In genomic region chr3:165519687-165520086, GRCh38 we compare ENCODE assay signal across 28 cellular contexts.
"Had no signal": no experiment of that assay in that cellular context is flagged by ENCODE, and none has a peak within 500 bp of the region (broad histone marks: within the 10 kb centered on the region; RNA-seq: fewer than 3 reads in every experiment).

No MANE protein-coding gene starts in this region.

- H3K4me3 Mint-ChIP-seq: dendritic cell treated with granulocyte-macrophage colony-stimulating factor and Interleukin-4, amounts not matched to agents 40 ng/mL and 50 ng/mL, for 4 days; effector memory CD8-positive, alpha-beta T cell; endodermal cell had no signal

- H3K27me3 Mint-ChIP-seq: dendritic cell treated with granulocyte-macrophage colony-stimulating factor and Interleukin-4, amounts not matched to agents 40 ng/mL and 50 ng/mL, for 4 days; effector memory CD8-positive, alpha-beta T cell had no signal

- ATAC-seq: effector memory CD8-positive, alpha-beta T cell; esophagus mucosa; foreskin keratinocyte; gastrocnemius medialis; gastroesophageal sphincter; heart left ventricle; heart right ventricle had no signal

- H3K27ac ChIP-seq: colonic mucosa, coronary artery, dorsolateral prefrontal cortex, epithelial cell of prostate, esophagus muscularis mucosa, esophagus squamous epithelium, foreskin keratinocyte, gastrocnemius medialis, gastroesophageal sphincter, heart left ventricle, heart right ventricle had no signal

- H3K4me3 ChIP-seq: colonic mucosa, coronary artery, dorsolateral prefrontal cortex, esophagus muscularis mucosa, esophagus squamous epithelium, gastrocnemius medialis, gastroesophageal sphincter, heart left ventricle, heart right ventricle had no signal

- DNase-seq: colonic mucosa; cortex of kidney; dermis blood vessel endothelial cell; dorsolateral prefrontal cortex; effector CD4-positive, alpha-beta T cell; effector CD8-positive, alpha-beta T cell; effector memory CD4-positive, alpha-beta T cell; effector memory CD8-positive, alpha-beta T cell; endodermal cell; erythroblast; esophagus squamous epithelium; foreskin fibroblast; foreskin keratinocyte; foreskin melanocyte; gastrocnemius medialis; glutamatergic neuron; head of caudate nucleus; heart left ventricle; heart right ventricle had no signal

- FAIRE-seq: colon, endometrium, frontal cortex had no signal

- H3K9me3 Mint-ChIP-seq: endodermal cell had no signal

- H3K4me1 ChIP-seq: colonic mucosa, esophagus squamous epithelium, gastrocnemius medialis, heart left ventricle, heart right ventricle had no signal

- H3K27ac Mint-ChIP-seq: dendritic cell treated with granulocyte-macrophage colony-stimulating factor and Interleukin-4, amounts not matched to agents 40 ng/mL and 50 ng/mL, for 4 days; effector memory CD8-positive, alpha-beta T cell; endodermal cell had no signal

- H3K9me3 ChIP-seq: colonic mucosa, esophagus muscularis mucosa, esophagus squamous epithelium, gastrocnemius medialis, gastroesophageal sphincter had no signal

- H3K27me3 ChIP-seq: colonic mucosa, dorsolateral prefrontal cortex, esophagus muscularis mucosa, esophagus squamous epithelium, foreskin keratinocyte, gastrocnemius medialis, gastroesophageal sphincter, heart left ventricle, heart right ventricle had no signal

- H3K36me3 ChIP-seq: colonic mucosa, esophagus muscularis mucosa, esophagus squamous epithelium, gastrocnemius medialis, gastroesophageal sphincter, heart left ventricle, heart right ventricle had no signal
